In genomic region chr12:131623404-131624368, GRCh38 we compare ENCODE assay signal across 8 cellular contexts.
DNase-seq lines count a peak whose midpoint lies in the region; ATAC-seq and TF ChIP-seq lines count a peak whose summit lies in the region.
"Not testable (repeated sequence)": the region's sequence is repeated elsewhere in the genome, so short reads cannot be mapped to it uniquely, and the experiment has no call there.

No MANE protein-coding gene starts in this region.

- H3K79me2 ChIP-seq in H9 (ENCODE audit: insufficient read depth, low read length): not testable (repeated sequence)

- H4K8ac ChIP-seq in H9 (replicated peaks; ENCODE audit: insufficient read length, low read depth, low read length): not testable (repeated sequence)

- H3K4me1 Mint-ChIP-seq in H9: peaks cover 40 to 54% of the 10 kb centered on the region in 2 experiments
- H3K4me1 Mint-ChIP-seq in WTC11: peaks cover 47% of the 10 kb centered on the region

- ATAC-seq in WTC11: not testable (repeated sequence)
- peak; percentile 34 to 42 for ATAC-seq in lower lobe of right lung

- not testable (repeated sequence) for H4K91ac ChIP-seq in H9 (ENCODE audit: insufficient read length, low read depth, low read length)

- H3K18ac ChIP-seq in H9 (ENCODE audit: insufficient read length, low read depth, low read length): not testable (repeated sequence)

- H3K4me3 ChIP-seq in A673 (ENCODE audit: low read depth, low read length, poor library complexity, severe bottlenecking); NB4 (ENCODE audit: low read depth, low read length); dorsolateral prefrontal cortex; lower lobe of right lung: not testable (repeated sequence)

- not testable (repeated sequence) for H3K14ac ChIP-seq in H9 (ENCODE audit: insufficient read depth, low read length)

- TF ChIP-seq CTCF in A673 (conservative IDR thresholded peaks at IDR 0.05; ENCODE audit: low read depth, low read length): peak; percentile 30; the same call in 1 of the 2 replicates
- peak; percentile 10 for TF ChIP-seq CTCF in GM10266 (IDR thresholded peaks at IDR 0.05; ENCODE audit: control insufficient read depth, insufficient read depth, low read depth, missing control alignments)
- TF ChIP-seq CTCF in H9 (conservative IDR thresholded peaks at IDR 0.05): peak; percentile 55
- TF ChIP-seq CTCF in NB4 (IDR thresholded peaks at IDR 0.05; ENCODE audit: low read depth, low read length): peak; percentile 46
- not testable (repeated sequence) for TF ChIP-seq CTCF in WTC11 (IDR thresholded peaks at IDR 0.05); lower lobe of right lung (IDR thresholded peaks at IDR 0.05)
- peak in 3 of 56 donors; percentile 12 to 19 (median 14) for TF ChIP-seq CTCF in dorsolateral prefrontal cortex (IDR thresholded peaks at IDR 0.05 in 54 of 56, conservative IDR thresholded peaks at IDR 0.05 in 2 of 56; ENCODE audit: low read depth in 1 of 56, partially characterized antibody in 56 of 56)

- not testable (repeated sequence) for H2BK120ac ChIP-seq in H9 (ENCODE audit: low read depth, low read length, poor library complexity, severe bottlenecking)

- H3K9me3 ChIP-seq in A673 (ENCODE audit: low read depth, low read length, poor library complexity, severe bottlenecking); H9 (ENCODE audit: control insufficient read depth, low read depth, low read length); lower lobe of right lung: not testable (repeated sequence)

- not testable (repeated sequence) for H3T11ph ChIP-seq in H9 (ENCODE audit: low read length)

- not testable (repeated sequence) for H3K4me3 Mint-ChIP-seq in H9, WTC11

- H3K36me3 Mint-ChIP-seq in H9 (ENCODE audit: insufficient read depth in 1 of 3, low read depth in 3 of 3); WTC11: not testable (repeated sequence)

- DNase-seq in A673 (ENCODE audit: low spot score); GM10266 (ENCODE audit: extremely low spot score); dorsolateral prefrontal cortex; lower lobe of right lung: not testable (repeated sequence)
- peak; percentile 50 for DNase-seq in H9
- DNase-seq in NB4 (ENCODE audit: low read depth): peak; percentile 41
- DNase-seq in WTC11 (ENCODE audit: low spot score): peak; percentile 55

- H2AK5ac ChIP-seq in H9 (ENCODE audit: insufficient read length, low read length): not testable (repeated sequence)

- H3K27me3 Mint-ChIP-seq in H9 (ENCODE audit: low read depth): peaks cover 17% of the 10 kb centered on the region
- not testable (repeated sequence) for H3K27me3 Mint-ChIP-seq in WTC11 (ENCODE audit: low read depth)

- peaks cover 15% of the 10 kb centered on the region for H3K4me1 ChIP-seq in A673 (ENCODE audit: insufficient read depth, low read length, poor library complexity, severe bottlenecking)
- H3K4me1 ChIP-seq in H9 (ENCODE audit: insufficient read depth, low read length): peaks cover 10% of the 10 kb centered on the region; the same call in 1 of the 2 replicates
- not testable (repeated sequence) for H3K4me1 ChIP-seq in lower lobe of right lung

- intact Hi-C loops in A673 (cut with micrococcal nuclease; ENCODE audit: unreplicated experiment): loop anchor here (2.0 kb wide), 1 partner anchor 281 kb away; no protein-coding TSS in a partner anchor
- intact Hi-C loops in dorsolateral prefrontal cortex (cut with DNase I): loop anchor here (2.0 to 5.0 kb wide), 2 partner anchors 89 to 277 kb away; partner anchors contain the start of gene SFSWAP (in 1 of the 2)
- intact Hi-C loops in lower lobe of right lung (cut with DNase I): not testable (repeated sequence)

- not testable (repeated sequence) for TF ChIP-seq POLR2A in NB4 (IDR thresholded peaks at IDR 0.05; ENCODE audit: extremely low read depth, insufficient read length)

- not testable (repeated sequence) for H2BK5ac ChIP-seq in H9 (ENCODE audit: insufficient read length, low read length)

- not testable (repeated sequence) for H3K9me3 Mint-ChIP-seq in H9, WTC11

- not testable (repeated sequence) for H3K79me1 ChIP-seq in H9 (ENCODE audit: insufficient read depth, low read depth, low read length, poor library complexity, severe bottlenecking)

- not testable (repeated sequence) for H3K23me2 ChIP-seq in H9 (ENCODE audit: insufficient read length, low read depth, low read length, poor library complexity, severe bottlenecking)

- not testable (repeated sequence) for H2BK20ac ChIP-seq in H9 (ENCODE audit: low read depth, low read length, poor library complexity, severe bottlenecking)

- not testable (repeated sequence) for H4K20me1 ChIP-seq in H9 (ENCODE audit: control insufficient read depth, insufficient read depth, insufficient read length)

- not testable (repeated sequence) for H3K36me3 ChIP-seq in A673 (ENCODE audit: insufficient read depth, low read length, poor library complexity, severe bottlenecking); lower lobe of right lung

- H3K27me3 ChIP-seq in A673 (replicated peaks; ENCODE audit: insufficient read depth, low read depth, low read length, poor library complexity): peaks cover 20% of the 10 kb centered on the region
- H3K27me3 ChIP-seq in H9 (ENCODE audit: insufficient read depth, low read length); dorsolateral prefrontal cortex: not testable (repeated sequence)
- H3K27me3 ChIP-seq in lower lobe of right lung (ENCODE audit: low read depth): peaks cover 23% of the 10 kb centered on the region

- not testable (repeated sequence) for H3K4me2 ChIP-seq in H9 (ENCODE audit: insufficient read depth, insufficient read length, low read length)

- POLR2A ChIA-PET in A673 (lab: Charles Lee; ENCODE audit: low non-redundant PET): not testable (repeated sequence)
- POLR2A ChIA-PET in WTC11 (lab: Charles Lee): interaction anchor here (0.5 kb wide), 1 partner anchor 471 kb away, joined by 6 read pairs; no protein-coding TSS in a partner anchor

- no CpG with 5 or more reads among the region's 15 CpGs for WGBS in H9 (ENCODE audit: extremely low coverage, insufficient read length, low lambda C conversion rate)

- H3K23ac ChIP-seq in H9 (ENCODE audit: insufficient read length, low read depth, low read length): not testable (repeated sequence)

- not testable (repeated sequence) for H3K27ac ChIP-seq in A673 (ENCODE audit: low read depth, low read length, poor library complexity, severe bottlenecking); H9 (ENCODE audit: insufficient read length, low read depth, low read length); lower lobe of right lung
- peak overlapping the region in 55 of 59 donors; percentile 16 to 88 (median 74) for H3K27ac ChIP-seq in dorsolateral prefrontal cortex
- H3K27ac ChIP-seq in temporal lobe (ENCODE audit: low read depth, low read length): peak overlapping the region; percentile 84

- not testable (repeated sequence) for H2AFZ ChIP-seq in H9 (ENCODE audit: low read length)

- not testable (repeated sequence) for H3K4ac ChIP-seq in H9 (ENCODE audit: low read depth, low read length)

- BruUV-seq in A673 (replicated peaks; lab: Mats Ljungman, UMichigan): not testable (repeated sequence)

- H3K9ac ChIP-seq in H9 (ENCODE audit: extremely low read depth, insufficient read length, low read length): not testable (repeated sequence)

- not testable (repeated sequence) for H2BK12ac ChIP-seq in H9 (ENCODE audit: insufficient read length, low read depth, low read length)

- H3K27ac Mint-ChIP-seq in H9, WTC11: not testable (repeated sequence)

- CTCF ChIA-PET in A673 (lab: Charles Lee): not testable (repeated sequence)
- CTCF ChIA-PET in WTC11 (lab: Charles Lee): interaction anchor here (1.2 kb wide), 1 partner anchor 8 kb away, joined by 3 read pairs; no protein-coding TSS in a partner anchor

- H4K5ac ChIP-seq in H9 (ENCODE audit: insufficient read length, low read depth, low read length): not testable (repeated sequence)

- H2BK15ac ChIP-seq in H9 (ENCODE audit: low read depth, low read length): not testable (repeated sequence)

- H3K56ac ChIP-seq in H9 (ENCODE audit: insufficient read length, low read depth, low read length): not testable (repeated sequence)

TF ChIP-seq in WTC11, 78 proteins besides CTCF, POLR2A, EP300 and RAD21:
- 0 out of 2 replicates have a peak, but pooled peaks have one; percentile 46 for TF ChIP-seq GTF2I (CRISPR knock-in tag; conservative IDR thresholded peaks at IDR 0.05)
